ENCODE assay signal across 12 cellular contexts in the genomic region with DNA sequence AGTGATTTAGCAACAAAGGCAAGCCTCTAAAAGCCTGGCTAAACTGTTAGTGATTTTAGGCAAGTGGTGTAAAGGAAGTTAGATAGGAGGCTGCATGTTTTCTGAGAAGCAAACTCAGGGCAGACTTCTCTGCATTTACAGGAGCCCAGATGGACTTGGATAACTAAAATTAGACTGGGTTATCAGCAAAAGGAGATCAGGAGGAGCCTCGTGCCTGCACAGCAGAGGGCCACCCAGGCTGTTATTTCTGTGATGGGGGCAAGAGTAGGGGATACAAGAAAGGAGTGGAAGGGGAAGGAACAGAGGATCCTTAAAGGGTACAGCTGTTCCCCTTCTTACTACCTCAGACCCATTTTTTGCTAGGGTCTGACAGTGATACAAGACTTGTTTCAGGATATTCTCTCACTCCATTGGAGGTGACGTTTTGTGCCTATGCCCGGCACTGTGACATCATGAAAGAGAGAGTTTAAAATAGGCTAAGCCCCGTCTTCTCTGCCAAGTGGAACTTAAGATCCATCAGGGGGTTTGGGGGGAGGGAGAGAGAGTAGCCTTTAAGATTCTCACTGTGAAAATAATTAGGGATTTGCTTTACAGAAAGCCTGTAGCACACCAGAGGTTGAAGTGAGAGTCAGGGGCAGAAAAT. TPM values are rescaled to one million over a fixed set of nuclear protein-coding genes. Genes with fewer than 3 reads are reported as not detected.
A peak's percentile ranks its signal among the peaks of the same experiment; 100 is the strongest.
DNase-seq lines count a peak whose midpoint lies in the region; ATAC-seq and TF ChIP-seq lines count a peak whose summit lies in the region.
"Had no signal": no experiment of that assay in that cellular context is flagged by ENCODE, and none has a peak within 500 bp of the region (broad histone marks: within the 10 kb centered on the region; RNA-seq: fewer than 3 reads in every experiment).

No MANE protein-coding gene starts in this region.

- WGBS in right cardiac atrium = 19% methylated on average over 4 of the region's 4 CpGs

- H3K36me3 ChIP-seq in CD4-positive, alpha-beta memory T cell (ENCODE audit: insufficient read depth, low read length) = no peaks in the 10 kb centered on the region
- H3K36me3 ChIP-seq in WERI-Rb-1 = no peaks in the 10 kb centered on the region
- no peaks in the 10 kb centered on the region for H3K36me3 ChIP-seq in lower lobe of right lung

- H3K27ac Mint-ChIP-seq in CD4-positive, alpha-beta memory T cell = peak overlapping the region in 5 of 7 donors; percentile 15 to 89 (median 73)
- H3K27ac Mint-ChIP-seq: activated CD4-positive, alpha-beta T cell treated with anti-CD3 and anti-CD28 coated beads, Interleukin-2, amount 10 ng/mL, durations not matched to agents 24 days and 14 days had no signal

- no peak overlapping the region for H3K4me3 ChIP-seq in CD4-positive, alpha-beta memory T cell (ENCODE audit: low read length in 2 of 2)
- H3K4me3 ChIP-seq in WERI-Rb-1 (ENCODE audit: low read depth, low read length) (no peak overlapping the region), right cardiac atrium (ENCODE audit: low read length) (no peak overlapping the region), lower lobe of right lung (no peak overlapping the region)

- intact Hi-C loops in CD4-positive, alpha-beta memory T cell (cut with micrococcal nuclease) = no loop called here
- intact Hi-C loops in right cardiac atrium (cut with DNase I) = loop anchor here in 1 of 4 donors (5.0 kb wide), 1 partner anchor 50 kb away; a partner anchor contains a TSS
- intact Hi-C loops in sciatic nerve (cut with DNase I) = no loop called here
- intact Hi-C loops in lower lobe of right lung (cut with DNase I) = no loop called here

- TF ChIP-seq CTCF in WERI-Rb-1 (IDR thresholded peaks at IDR 0.05; ENCODE audit: low read depth, low read length) (no peak), lower lobe of right lung (IDR thresholded peaks at IDR 0.05) (no peak)

- CTCF ChIA-PET in CD4-positive, alpha-beta memory T cell (lab: Charles Lee; ENCODE audit: partially characterized antibody) = interaction anchor here (1.4 to 1.6 kb wide), 2 partner anchors 9 to 12 kb away, joined by 3 to 4 read pairs; no protein-coding TSS in a partner anchor

- H3K4me1 Mint-ChIP-seq in CD4-positive, alpha-beta memory T cell = peaks cover 8 to 24% (median 9%) of the 10 kb centered on the region in 4 donors

- DNase-seq in CD4-positive, alpha-beta memory T cell = no peak
- DNase-seq in WERI-Rb-1 (no peak), right cardiac atrium (no peak), sciatic nerve (ENCODE audit: low spot score) (no peak), lower lobe of right lung (no peak), OCI-M2 (lab: John Stamatoyannopoulos, UW; ENCODE audit: unreplicated experiment) (no peak)
- no peak for DNase-seq in stimulated activated naive CD4-positive, alpha-beta T cell treated with Interleukin-2 at 50 U/mL for 16 hours (lab: John Stamatoyannopoulos, UW)
- DNase-seq: activated CD4-positive, alpha-beta T cell treated with anti-CD3 and anti-CD28 coated beads, Interleukin-2, amount 10 ng/mL, durations not matched to agents 24 days and 14 days; activated naive CD4-positive, alpha-beta T cell; effector memory CD4-positive, alpha-beta T cell; IMR-90 had no signal

- no peaks in the 10 kb centered on the region for H3K36me3 Mint-ChIP-seq in CD4-positive, alpha-beta memory T cell

- no peaks in the 10 kb centered on the region for H3K27me3 Mint-ChIP-seq in CD4-positive, alpha-beta memory T cell

- POLR2A ChIA-PET in CD4-positive, alpha-beta memory T cell (lab: Charles Lee; ENCODE audit: partially characterized antibody) = interaction anchor here (1.0 kb wide), 1 partner anchor 20 kb away, joined by 3 read pairs; no protein-coding TSS in a partner anchor

- H3K27me3 ChIP-seq in CD4-positive, alpha-beta memory T cell (ENCODE audit: insufficient read depth, low read length) = no peaks in the 10 kb centered on the region
- H3K27me3 ChIP-seq in WERI-Rb-1 (ENCODE audit: insufficient read depth, low read depth, severe bottlenecking) (no peaks in the 10 kb centered on the region), right cardiac atrium (ENCODE audit: control insufficient read depth, insufficient read depth) (no peaks in the 10 kb centered on the region), lower lobe of right lung (ENCODE audit: low read depth) (no peaks in the 10 kb centered on the region)

- no peaks in the 10 kb centered on the region for H3K9me3 ChIP-seq in CD4-positive, alpha-beta memory T cell (ENCODE audit: control insufficient read depth in 1 of 2, low read length in 2 of 2)
- H3K9me3 ChIP-seq in WERI-Rb-1 (ENCODE audit: severe bottlenecking) (no peaks in the 10 kb centered on the region), right cardiac atrium (ENCODE audit: control insufficient read depth, low read length) (no peaks in the 10 kb centered on the region), lower lobe of right lung (no peaks in the 10 kb centered on the region)

- ATAC-seq in right cardiac atrium (peak in 1 of 2 donors; percentile 35), sciatic nerve (peak; percentile 22), HG03159 (IDR thresholded peaks at IDR 0.05; ENCODE audit: unreplicated experiment) (no peak), lower lobe of right lung (no peak)

- H3K4me3 Mint-ChIP-seq in CD4-positive, alpha-beta memory T cell = no peak overlapping the region
- H3K4me3 Mint-ChIP-seq: activated CD4-positive, alpha-beta T cell treated with anti-CD3 and anti-CD28 coated beads, Interleukin-2, amount 10 ng/mL, durations not matched to agents 24 days and 14 days had no signal

- no peaks in the 10 kb centered on the region for H3K4me1 ChIP-seq in CD4-positive, alpha-beta memory T cell (ENCODE audit: insufficient read depth, low read length)
- peaks cover 28% of the 10 kb centered on the region for H3K4me1 ChIP-seq in right cardiac atrium (ENCODE audit: control insufficient read depth, insufficient read depth, low read length)
- peaks cover 36% of the 10 kb centered on the region for H3K4me1 ChIP-seq in lower lobe of right lung

- no peaks in the 10 kb centered on the region for H3K9me3 Mint-ChIP-seq in CD4-positive, alpha-beta memory T cell
- H3K9me3 Mint-ChIP-seq: activated CD4-positive, alpha-beta T cell treated with anti-CD3 and anti-CD28 coated beads, Interleukin-2, amount 10 ng/mL, durations not matched to agents 24 days and 14 days had no signal

- H3K27ac ChIP-seq in CD4-positive, alpha-beta memory T cell (ENCODE audit: low read depth, low read length) = no peak overlapping the region
- H3K27ac ChIP-seq in WERI-Rb-1 = peak overlapping the region; percentile 38
- peak overlapping the region; percentile 96 for H3K27ac ChIP-seq in right cardiac atrium (ENCODE audit: low read length)
- no peak overlapping the region for H3K27ac ChIP-seq in lower lobe of right lung

RNA-seq across cellular contexts. Expression of a gene that starts 49.5 kb away (rescaled TPM):
- total RNA-seq in CD4-positive, alpha-beta memory T cell = 100 to 1,000 TPM; 358 to 376 TPM
- 100 to 1,000 TPM; 329 to 494 TPM for polyA plus RNA-seq in CD4-positive, alpha-beta memory T cell
- total RNA-seq in right cardiac atrium = 10 to 100 TPM; 61.5 to 82.7 (median 76.2) TPM
- polyA plus RNA-seq in right cardiac atrium = 39.8 TPM
- total RNA-seq in sciatic nerve = 124 TPM
- total RNA-seq in lower lobe of right lung = 74.2 TPM

Comparison
In these comparisons a context has a peak if more than half of its experiments do, and no peak if none do; other contexts are left out.
1. H3K27ac ChIP-seq: peak in WERI-Rb-1 (single experiment) and right cardiac atrium (single experiment); none in CD4-positive, alpha-beta memory T cell (single experiment) and lower lobe of right lung (single experiment).